Comparison of ENCODE assay signal across 22 cellular contexts in the genomic region with DNA sequence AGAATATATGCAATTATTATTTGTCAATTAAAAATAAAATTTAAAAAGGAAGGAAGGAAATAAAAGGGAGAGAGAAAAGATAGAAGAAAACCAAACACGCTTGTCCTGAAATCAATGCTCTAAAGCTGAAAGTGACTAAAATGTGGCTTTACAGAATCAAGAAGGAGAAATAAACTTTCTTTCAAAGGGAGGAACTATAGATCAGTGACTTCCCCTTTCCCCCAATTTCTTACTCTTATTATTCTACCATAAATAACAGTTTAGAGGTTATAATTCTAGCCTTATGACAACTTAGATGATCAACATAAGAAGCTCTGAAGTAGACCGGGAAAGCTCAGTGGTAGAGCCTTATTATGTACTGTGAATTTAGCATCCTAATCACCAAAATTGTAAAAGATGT.
DNase-seq lines count a peak whose midpoint lies in the region; ATAC-seq, FAIRE-seq and TF ChIP-seq lines count a peak whose summit lies in the region.
"Had no signal": no experiment of that assay in that cellular context is flagged by ENCODE, and none has a peak within 500 bp of the region (broad histone marks: within the 10 kb centered on the region; RNA-seq: fewer than 3 reads in every experiment).

No MANE protein-coding gene starts in this region.

- no peak for ATAC-seq in CD8-positive, alpha-beta T cell
- ATAC-seq in HG03039 (IDR thresholded peaks at IDR 0.05; ENCODE audit: unreplicated experiment), result no peak
- ATAC-seq: GM23338 had no signal

- 65 to 84% methylated on average over 2 of the region's 2 CpGs for WGBS in GM23248 (ENCODE audit: low coverage in 1 of 2, low lambda C conversion rate in 2 of 2, missing lambda C conversion rate in 2 of 2), 2 experiments

- H2AFZ ChIP-seq in GM23248, result no peak overlapping the region
- H2AFZ ChIP-seq: GM23338 had no signal

- in situ Hi-C loops in GM23248 (cut with MboI), result no loop called here

- no peaks in the 10 kb centered on the region for H4K20me1 ChIP-seq in GM23248 (ENCODE audit: insufficient read depth)
- H4K20me1 ChIP-seq: BLaER1 had no signal

- peaks cover 5% of the 10 kb centered on the region for H3K9me3 Mint-ChIP-seq in activated CD4-positive, alpha-beta T cell treated with anti-CD3 and anti-CD28 coated beads, Interleukin-2, amount 10 ng/mL, durations not matched to agents 24 days and 14 days
- no peaks in the 10 kb centered on the region for H3K9me3 Mint-ChIP-seq in CD8-positive, alpha-beta T cell

- intact Hi-C loops in activated CD4-positive, alpha-beta T cell treated with anti-CD3 and anti-CD28 coated beads, Interleukin-2, amount 10 ng/mL, durations not matched to agents 24 days and 14 days (cut with micrococcal nuclease), result loop anchor here (10.0 kb wide), 2 partner anchors 453 to 1083 kb away; a partner anchor contains a TSS
- intact Hi-C loops in CD8-positive, alpha-beta T cell (cut with DNase I, micrococcal nuclease), result no loop called here

- peaks cover 25% of the 10 kb centered on the region for H3K36me3 Mint-ChIP-seq in activated CD4-positive, alpha-beta T cell treated with anti-CD3 and anti-CD28 coated beads, Interleukin-2, amount 10 ng/mL, durations not matched to agents 24 days and 14 days (ENCODE audit: low read depth)
- peaks cover 41% of the 10 kb centered on the region for H3K36me3 Mint-ChIP-seq in CD8-positive, alpha-beta T cell

- H3K4me2 ChIP-seq in GM23248 (ENCODE audit: unreplicated experiment), result no peak overlapping the region
- H3K4me2 ChIP-seq: BLaER1, GM23338 had no signal

- POLR2A ChIA-PET in CD8-positive, alpha-beta T cell (lab: Charles Lee), result no interaction called here

- no peaks in the 10 kb centered on the region for H3F3A ChIP-seq in GM23248 (ENCODE audit: insufficient read depth)

- H3K27me3 Mint-ChIP-seq in activated CD4-positive, alpha-beta T cell treated with anti-CD3 and anti-CD28 coated beads, Interleukin-2, amount 10 ng/mL, durations not matched to agents 24 days and 14 days, result no peaks in the 10 kb centered on the region
- no peaks in the 10 kb centered on the region for H3K27me3 Mint-ChIP-seq in CD8-positive, alpha-beta T cell (ENCODE audit: low read depth)

- H3K4me3 Mint-ChIP-seq in activated CD4-positive, alpha-beta T cell treated with anti-CD3 and anti-CD28 coated beads, Interleukin-2, amount 10 ng/mL, durations not matched to agents 24 days and 14 days, result peak overlapping the region; percentile 39
- peak overlapping the region; percentile 54 for H3K4me3 Mint-ChIP-seq in CD8-positive, alpha-beta T cell
- H3K4me3 Mint-ChIP-seq: GM23338 had no signal

- peak; percentile 45 for FAIRE-seq in TTC549 (lab: Jason Lieb, UNC)
- FAIRE-seq: endometrium, G401.6 had no signal

- H3K4me1 ChIP-seq in CD8-positive, alpha-beta T cell (ENCODE audit: insufficient read depth, low read length), result peaks cover 43% of the 10 kb centered on the region
- H3K4me1 ChIP-seq in effector memory CD4-positive, alpha-beta T cell (ENCODE audit: control insufficient read depth, insufficient read depth, low read length, poor library complexity, severe bottlenecking), result peaks cover 17% of the 10 kb centered on the region
- no peaks in the 10 kb centered on the region for H3K4me1 ChIP-seq in GM23248 (ENCODE audit: insufficient read depth)
- H3K4me1 ChIP-seq: adrenal gland, BLaER1, colonic mucosa, sigmoid colon, thyroid gland had no signal

- CTCF ChIA-PET in CD8-positive, alpha-beta T cell (lab: Charles Lee), result interaction anchor here (0.8 to 2.7 kb wide), 2 partner anchors 90 to 217 kb away, joined by 3 to 13 read pairs; no protein-coding TSS in a partner anchor

- H3K4me3 ChIP-seq in CD8-positive, alpha-beta T cell (ENCODE audit: low read depth, low read length), result no peak overlapping the region
- H3K4me3 ChIP-seq in effector memory CD4-positive, alpha-beta T cell (ENCODE audit: insufficient read depth, low read depth, low read length, poor library complexity, severe bottlenecking), result peak overlapping the region; percentile 33
- H3K4me3 ChIP-seq in GM23248, result no peak overlapping the region
- H3K4me3 ChIP-seq: adrenal gland, BLaER1, colonic mucosa, GM23338, sigmoid colon, thyroid gland had no signal

- H3K79me2 ChIP-seq in GM23248 (ENCODE audit: insufficient read depth), result no peaks in the 10 kb centered on the region

- no peaks in the 10 kb centered on the region for H3K9me2 ChIP-seq in GM23248 (ENCODE audit: insufficient read depth)

- peak overlapping the region; percentile 80 for H3K27ac Mint-ChIP-seq in activated CD4-positive, alpha-beta T cell treated with anti-CD3 and anti-CD28 coated beads, Interleukin-2, amount 10 ng/mL, durations not matched to agents 24 days and 14 days
- H3K27ac Mint-ChIP-seq in CD8-positive, alpha-beta T cell, result peak overlapping the region; percentile 85
- H3K27ac Mint-ChIP-seq: GM23338 had no signal

- peaks cover 46% of the 10 kb centered on the region for H3K4me1 Mint-ChIP-seq in activated CD4-positive, alpha-beta T cell treated with anti-CD3 and anti-CD28 coated beads, Interleukin-2, amount 10 ng/mL, durations not matched to agents 24 days and 14 days
- peaks cover 62% of the 10 kb centered on the region for H3K4me1 Mint-ChIP-seq in CD8-positive, alpha-beta T cell (ENCODE audit: low read depth)

- no peak for TF ChIP-seq CTCF in CD8-positive, alpha-beta T cell (IDR thresholded peaks at IDR 0.05)

- no peaks in the 10 kb centered on the region for H3K27me3 ChIP-seq in CD8-positive, alpha-beta T cell (ENCODE audit: insufficient read depth, low read length)
- no peaks in the 10 kb centered on the region for H3K27me3 ChIP-seq in effector memory CD4-positive, alpha-beta T cell (replicated peaks; ENCODE audit: control insufficient read depth, insufficient read depth, low read length, poor library complexity, severe bottlenecking)
- peaks cover 17% of the 10 kb centered on the region; the same call in 1 of the 2 replicates for H3K27me3 ChIP-seq in GM23248 (replicated peaks; ENCODE audit: insufficient read depth)
- H3K27me3 ChIP-seq: adrenal gland, BLaER1, colonic mucosa, sigmoid colon, thyroid gland had no signal

- no peaks in the 10 kb centered on the region for H3K9me3 ChIP-seq in CD8-positive, alpha-beta T cell (ENCODE audit: low read length)
- no peaks in the 10 kb centered on the region for H3K9me3 ChIP-seq in effector memory CD4-positive, alpha-beta T cell (ENCODE audit: control insufficient read depth, low read length)
- H3K9me3 ChIP-seq in GM23248 (ENCODE audit: low read depth), result no peaks in the 10 kb centered on the region
- H3K9me3 ChIP-seq: adrenal gland, BLaER1, colonic mucosa, sigmoid colon, thyroid gland had no signal

- no peak overlapping the region for H3K9ac ChIP-seq in GM23248
- H3K9ac ChIP-seq: BLaER1 had no signal

- H3K27ac ChIP-seq in CD8-positive, alpha-beta T cell (ENCODE audit: low read depth, low read length), result no peak overlapping the region
- peak overlapping the region; percentile 47 for H3K27ac ChIP-seq in effector memory CD4-positive, alpha-beta T cell (ENCODE audit: insufficient read depth, low read length, poor library complexity, severe bottlenecking)
- no peak overlapping the region for H3K27ac ChIP-seq in GM23248
- H3K27ac ChIP-seq: adrenal gland, BLaER1, colonic mucosa, sigmoid colon, thyroid gland had no signal

- no peak for DNase-seq in activated CD4-positive, alpha-beta T cell treated with anti-CD3 and anti-CD28 coated beads, Interleukin-2, amount 10 ng/mL, durations not matched to agents 24 days and 14 days
- no peak for DNase-seq in activated CD4-positive, alpha-beta T cell treated with anti-CD3 and anti-CD28 coated beads for 1 hour
- no peak for DNase-seq in CD8-positive, alpha-beta T cell
- no peak for DNase-seq in effector memory CD4-positive, alpha-beta T cell
- DNase-seq in NCI-H226, result no peak
- DNase-seq in GM23248, result no peak
- DNase-seq: adrenal gland; colonic mucosa; DMS 273 treated with DMSO at 0.1 percent for 48 hours; KG1; mesenchymal stem cell; NCI-H1048; NK-92 treated with Interleukin-12 subunit alpha and Interleukin-12 subunit beta, amount 100 ng/mL, for 24 hours; sigmoid colon; T1000; thyroid gland had no signal

- H3K36me3 ChIP-seq in CD8-positive, alpha-beta T cell (ENCODE audit: insufficient read depth, low read length), result peaks cover 5% of the 10 kb centered on the region
- H3K36me3 ChIP-seq in effector memory CD4-positive, alpha-beta T cell (ENCODE audit: control insufficient read depth, insufficient read depth, low read length), result peaks cover 8% of the 10 kb centered on the region
- no peaks in the 10 kb centered on the region for H3K36me3 ChIP-seq in GM23248 (ENCODE audit: low read depth)
- H3K36me3 ChIP-seq: adrenal gland, colonic mucosa, sigmoid colon, thyroid gland had no signal
